ENCODE assay signal across 8 cellular contexts in the genomic region with DNA sequence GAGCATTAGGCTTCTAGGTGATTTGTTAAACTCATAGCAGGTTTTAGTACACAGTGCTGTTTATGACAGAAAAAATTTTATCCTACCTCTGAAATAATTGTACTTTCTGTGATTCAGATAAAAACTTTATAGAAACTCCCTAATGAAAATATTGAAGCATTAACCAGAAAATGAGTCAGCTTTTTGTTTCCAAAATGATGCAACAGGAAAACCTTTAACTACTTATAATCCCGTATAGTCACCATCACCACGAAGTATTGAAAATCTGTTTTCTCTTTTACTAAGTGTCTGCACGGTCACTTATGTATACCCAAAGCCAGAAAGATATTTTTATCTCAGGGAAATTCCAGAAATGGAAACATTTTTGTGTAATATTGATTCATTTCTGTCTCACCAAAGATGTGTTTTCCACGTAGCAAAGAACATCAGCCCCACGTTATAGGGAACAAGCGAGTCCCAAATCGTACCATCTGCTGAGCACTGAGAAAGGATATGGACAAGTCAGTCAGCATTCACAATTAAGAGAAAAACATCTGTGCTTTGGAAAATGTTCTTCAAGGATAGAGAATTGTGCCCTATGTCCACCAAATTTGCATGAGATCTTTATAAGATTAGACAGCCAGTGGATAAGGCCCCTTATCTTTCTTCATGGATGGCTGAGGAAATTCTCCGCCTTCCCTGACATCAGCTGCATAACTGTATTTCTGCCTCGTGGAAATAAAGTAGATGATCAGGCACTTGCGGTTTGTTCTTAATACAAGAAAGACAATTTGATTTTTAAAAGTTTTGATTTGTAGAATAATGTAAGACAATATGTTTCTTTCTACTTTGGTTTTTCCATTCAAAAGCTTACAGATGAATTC. TPM values are rescaled to one million over a fixed set of nuclear protein-coding genes. Genes with fewer than 3 reads are reported as not detected.
DNase-seq lines count a peak whose midpoint lies in the region; ATAC-seq and TF ChIP-seq lines count a peak whose summit lies in the region.

No MANE protein-coding gene starts in this region.

- peaks cover 46% of the 10 kb centered on the region for H3K36me3 Mint-ChIP-seq in activated CD4-positive, alpha-beta T cell treated with anti-CD3 and anti-CD28 coated beads, Interleukin-2, amount 10 ng/mL, durations not matched to agents 7 days and 5 days (ENCODE audit: low read depth)

- no peak overlapping the region for H3K4me3 ChIP-seq in AG09309 (ENCODE audit: control insufficient read depth, low read depth, low read length)
- H3K4me3 ChIP-seq in muscle layer of duodenum (ENCODE audit: low read depth in 1 of 2, low read length in 2 of 2), result no peak overlapping the region

- DNase-seq in AG09309 (ENCODE audit: low read depth) (peak; percentile 73), substantia nigra (lab: John Stamatoyannopoulos, UW) (no peak), NCI-H69 (lab: John Stamatoyannopoulos, UW) (no peak), NCI-H1694 (lab: John Stamatoyannopoulos, UW) (no peak)
- DNase-seq in activated CD4-positive, alpha-beta T cell treated with anti-CD3 and anti-CD28 coated beads, Interleukin-2, amount 10 ng/mL, durations not matched to agents 7 days and 5 days, result no peak

- peak overlapping the region; percentile 12 for H3K27ac Mint-ChIP-seq in activated CD4-positive, alpha-beta T cell treated with anti-CD3 and anti-CD28 coated beads, Interleukin-2, amount 10 ng/mL, durations not matched to agents 7 days and 5 days

- CTCF ChIA-PET in activated CD4-positive, alpha-beta T cell treated with anti-CD3 and anti-CD28 coated beads, Interleukin-2, amount 10 ng/mL, durations not matched to agents 7 days and 5 days (lab: Charles Lee), result interaction anchor here (1.3 to 2.1 kb wide), 3 partner anchors 13 to 409 kb away, joined by 3 to 9 read pairs (median 7); a partner anchor contains a TSS

- no peaks in the 10 kb centered on the region for H3K9me3 Mint-ChIP-seq in activated CD4-positive, alpha-beta T cell treated with anti-CD3 and anti-CD28 coated beads, Interleukin-2, amount 10 ng/mL, durations not matched to agents 7 days and 5 days

- no peaks in the 10 kb centered on the region for H3K9me3 ChIP-seq in muscle layer of duodenum (ENCODE audit: control insufficient read depth in 1 of 2, low read length in 2 of 2)

- H3K27me3 ChIP-seq in muscle layer of duodenum (ENCODE audit: low read depth, low read length), result no peaks in the 10 kb centered on the region

- peak; percentile 78 for ATAC-seq in GM18873 (IDR thresholded peaks at IDR 0.05; ENCODE audit: low FRiP score, unreplicated experiment)
- peak; percentile 39 for ATAC-seq in HG03064 (IDR thresholded peaks at IDR 0.05; ENCODE audit: low read depth, unreplicated experiment)

- POLR2A ChIA-PET in activated CD4-positive, alpha-beta T cell treated with anti-CD3 and anti-CD28 coated beads, Interleukin-2, amount 10 ng/mL, durations not matched to agents 7 days and 5 days (lab: Charles Lee), result no interaction called here

- H3K27me3 Mint-ChIP-seq in activated CD4-positive, alpha-beta T cell treated with anti-CD3 and anti-CD28 coated beads, Interleukin-2, amount 10 ng/mL, durations not matched to agents 7 days and 5 days, result no peaks in the 10 kb centered on the region

- H3K36me3 ChIP-seq in muscle layer of duodenum (ENCODE audit: control insufficient read depth in 1 of 2, insufficient read depth in 2 of 2, low read length in 2 of 2), result peaks cover 0 to 8% of the 10 kb centered on the region in 2 donors

- TF ChIP-seq CTCF in AG09309 (IDR thresholded peaks at IDR 0.05; ENCODE audit: control insufficient read depth, insufficient read depth, low read depth, low read length, missing control alignments), result no peak

- H3K27ac ChIP-seq in muscle layer of duodenum (ENCODE audit: low read length) (peak overlapping the region; percentile 9), substantia nigra (ENCODE audit: low read depth, low read length, poor library complexity, severe bottlenecking) (no peak overlapping the region)

- H3K4me1 ChIP-seq in muscle layer of duodenum (ENCODE audit: control insufficient read depth in 1 of 2, insufficient read depth in 2 of 2, low read length in 2 of 2), result peaks cover 3 to 11% of the 10 kb centered on the region in 2 donors

- H3K4me1 Mint-ChIP-seq in activated CD4-positive, alpha-beta T cell treated with anti-CD3 and anti-CD28 coated beads, Interleukin-2, amount 10 ng/mL, durations not matched to agents 7 days and 5 days, result peaks cover 53% of the 10 kb centered on the region

- H3K4me3 Mint-ChIP-seq in activated CD4-positive, alpha-beta T cell treated with anti-CD3 and anti-CD28 coated beads, Interleukin-2, amount 10 ng/mL, durations not matched to agents 7 days and 5 days, result no peak overlapping the region

RNA-seq across cellular contexts. Expression of a gene that starts 41.9 kb away (rescaled TPM):
- total RNA-seq in activated CD4-positive, alpha-beta T cell treated with anti-CD3 and anti-CD28 coated beads, Interleukin-2, amount 10 ng/mL, durations not matched to agents 7 days and 5 days, result 100 to 1,000 TPM; 167 to 184 TPM

RNA-seq across cellular contexts. Expression of a gene that starts 54.5 kb away (rescaled TPM):
- total RNA-seq in activated CD4-positive, alpha-beta T cell treated with anti-CD3 and anti-CD28 coated beads, Interleukin-2, amount 10 ng/mL, durations not matched to agents 7 days and 5 days, result 10 to 100 TPM; 56.0 to 62.4 TPM
